ENCODE assay signal across 13 cellular contexts in genomic region chr2:6880200-6880733, GRCh38. TPM values are rescaled to one million over a fixed set of nuclear protein-coding genes. Genes with fewer than 3 reads are reported as not detected.
DNase-seq lines count a peak whose midpoint lies in the region; ATAC-seq and TF ChIP-seq lines count a peak whose summit lies in the region.
"Had no signal": no experiment of that assay in that cellular context is flagged by ENCODE, and none has a peak within 500 bp of the region (broad histone marks: within the 10 kb centered on the region; RNA-seq: fewer than 3 reads in every experiment).

No MANE protein-coding gene starts in this region.

- no peak overlapping the region for H3K4me3 ChIP-seq in NB4 (ENCODE audit: low read depth, low read length)
- no peak overlapping the region for H3K4me3 ChIP-seq in effector memory CD4-positive, alpha-beta T cell (ENCODE audit: insufficient read depth, low read depth, low read length, poor library complexity, severe bottlenecking)
- H3K4me3 ChIP-seq: ovary had no signal

- POLR2A ChIA-PET in activated naive CD8-positive, alpha-beta T cell treated with anti-CD3 and anti-CD28 coated beads, Interleukin-2, amount 10 ng/mL, durations not matched to agents 7 days and 5 days (lab: Charles Lee): interaction anchor here (0.6 to 9.1 kb wide), 9 partner anchors 8 to 1801 kb away, joined by 4 to 557 read pairs (median 26); partner anchors contain the start of gene CMPK2

- peaks cover 5% of the 10 kb centered on the region for H3K36me3 Mint-ChIP-seq in activated naive CD4-positive, alpha-beta T cell treated with anti-CD3 and anti-CD28 coated beads for 36 hours (ENCODE audit: low read depth)
- peaks cover 63% of the 10 kb centered on the region for H3K36me3 Mint-ChIP-seq in activated naive CD8-positive, alpha-beta T cell treated with anti-CD3 and anti-CD28 coated beads, Interleukin-2, amount 10 ng/mL, durations not matched to agents 7 days and 5 days
- H3K36me3 Mint-ChIP-seq in stimulated activated effector memory CD8-positive, alpha-beta T cell treated with anti-CD3 and anti-CD28 coated beads, Interleukin-12 subunit alpha, Interleukin-12 subunit beta, amount 100 ng/mL, for 72 hours: no peaks in the 10 kb centered on the region

- no peaks in the 10 kb centered on the region for H3K36me3 ChIP-seq in effector memory CD4-positive, alpha-beta T cell (ENCODE audit: control insufficient read depth, insufficient read depth, low read length)
- H3K36me3 ChIP-seq: ovary had no signal

- H3K4me1 ChIP-seq in effector memory CD4-positive, alpha-beta T cell (ENCODE audit: control insufficient read depth, insufficient read depth, low read length, poor library complexity, severe bottlenecking): peaks cover 22% of the 10 kb centered on the region

- H3K4me1 Mint-ChIP-seq in activated naive CD4-positive, alpha-beta T cell treated with anti-CD3 and anti-CD28 coated beads for 36 hours (ENCODE audit: low read depth): peaks cover 49% of the 10 kb centered on the region
- H3K4me1 Mint-ChIP-seq in activated naive CD8-positive, alpha-beta T cell treated with anti-CD3 and anti-CD28 coated beads, Interleukin-2, amount 10 ng/mL, durations not matched to agents 7 days and 5 days: peaks cover 58% of the 10 kb centered on the region
- H3K4me1 Mint-ChIP-seq in stimulated activated effector memory CD8-positive, alpha-beta T cell treated with anti-CD3 and anti-CD28 coated beads, Interleukin-12 subunit alpha, Interleukin-12 subunit beta, amount 100 ng/mL, for 72 hours: peaks cover 36% of the 10 kb centered on the region

- peak; percentile 42 for ATAC-seq in activated naive CD8-positive, alpha-beta T cell treated with anti-CD3 and anti-CD28 coated beads, Interleukin-2, amount 10 ng/mL, durations not matched to agents 7 days and 5 days (ENCODE audit: low read depth)
- ATAC-seq in stimulated activated effector memory CD8-positive, alpha-beta T cell treated with anti-CD3 and anti-CD28 coated beads, Interleukin-12 subunit alpha, Interleukin-12 subunit beta, amount 100 ng/mL, for 72 hours: peak; percentile 60
- ATAC-seq: HepG2 had no signal

- H3K27me3 ChIP-seq in effector memory CD4-positive, alpha-beta T cell (replicated peaks; ENCODE audit: control insufficient read depth, insufficient read depth, low read length, poor library complexity, severe bottlenecking): no peaks in the 10 kb centered on the region
- H3K27me3 ChIP-seq: ovary had no signal

- intact Hi-C loops in activated naive CD4-positive, alpha-beta T cell treated with anti-CD3 and anti-CD28 coated beads for 36 hours (cut with micrococcal nuclease): no loop called here

- H3K9me3 ChIP-seq in effector memory CD4-positive, alpha-beta T cell (ENCODE audit: control insufficient read depth, low read length): no peaks in the 10 kb centered on the region
- H3K9me3 ChIP-seq: ovary had no signal

- CTCF ChIA-PET in activated naive CD4-positive, alpha-beta T cell treated with anti-CD3 and anti-CD28 coated beads for 36 hours (lab: Charles Lee): interaction anchor here (1.0 to 5.3 kb wide), 6 partner anchors 14 to 161 kb away, joined by 3 to 54 read pairs (median 4); partner anchors contain the start of genes CMPK2 and RNF144A

- no peaks in the 10 kb centered on the region for H3K9me3 Mint-ChIP-seq in activated naive CD4-positive, alpha-beta T cell treated with anti-CD3 and anti-CD28 coated beads for 36 hours
- H3K9me3 Mint-ChIP-seq in activated naive CD8-positive, alpha-beta T cell treated with anti-CD3 and anti-CD28 coated beads, Interleukin-2, amount 10 ng/mL, durations not matched to agents 7 days and 5 days: no peaks in the 10 kb centered on the region
- no peaks in the 10 kb centered on the region for H3K9me3 Mint-ChIP-seq in stimulated activated effector memory CD8-positive, alpha-beta T cell treated with anti-CD3 and anti-CD28 coated beads, Interleukin-12 subunit alpha, Interleukin-12 subunit beta, amount 100 ng/mL, for 72 hours

- H3K4me3 Mint-ChIP-seq in activated naive CD4-positive, alpha-beta T cell treated with anti-CD3 and anti-CD28 coated beads for 36 hours: peak overlapping the region; percentile 57
- peak overlapping the region; percentile 97 for H3K4me3 Mint-ChIP-seq in activated naive CD8-positive, alpha-beta T cell treated with anti-CD3 and anti-CD28 coated beads, Interleukin-2, amount 10 ng/mL, durations not matched to agents 7 days and 5 days
- H3K4me3 Mint-ChIP-seq in stimulated activated effector memory CD8-positive, alpha-beta T cell treated with anti-CD3 and anti-CD28 coated beads, Interleukin-12 subunit alpha, Interleukin-12 subunit beta, amount 100 ng/mL, for 72 hours: peak overlapping the region; percentile 30

- peak; percentile 33 for DNase-seq in activated naive CD4-positive, alpha-beta T cell treated with anti-CD3 and anti-CD28 coated beads for 36 hours
- no peak for DNase-seq in activated naive CD4-positive, alpha-beta T cell treated with anti-CD3 and anti-CD28 coated beads, Interleukin-2, amount 50 U/mL, for 16 hours
- DNase-seq in NB4 (ENCODE audit: low read depth) (peak; percentile 71), mesenteric fat pad (ENCODE audit: low spot score) (no peak), NCI-H1436 (lab: John Stamatoyannopoulos, UW) (no peak)
- no peak for DNase-seq in activated naive CD8-positive, alpha-beta T cell treated with anti-CD3 and anti-CD28 coated beads, Interleukin-2, amount 10 ng/mL, durations not matched to agents 7 days and 5 days
- no peak for DNase-seq in stimulated activated effector memory CD8-positive, alpha-beta T cell treated with anti-CD3 and anti-CD28 coated beads, Interleukin-12 subunit alpha, Interleukin-12 subunit beta, amount 100 ng/mL, for 72 hours (ENCODE audit: low spot score in 2 of 2)
- DNase-seq in effector memory CD4-positive, alpha-beta T cell: no peak
- DNase-seq: HCEC 1CT; NCI-H2081 treated with DMSO at 0.1 percent for 48 hours; ovary; stimulated activated CD4-positive, alpha-beta T cell treated with anti-CD3 and anti-CD28 coated beads, Interleukin-15, amount 100 ng/mL, for 24 hours had no signal

- peak overlapping the region; percentile 72 for H3K27ac Mint-ChIP-seq in activated naive CD4-positive, alpha-beta T cell treated with anti-CD3 and anti-CD28 coated beads for 36 hours
- peak overlapping the region; percentile 97 for H3K27ac Mint-ChIP-seq in activated naive CD8-positive, alpha-beta T cell treated with anti-CD3 and anti-CD28 coated beads, Interleukin-2, amount 10 ng/mL, durations not matched to agents 7 days and 5 days
- peak overlapping the region; percentile 37 for H3K27ac Mint-ChIP-seq in stimulated activated effector memory CD8-positive, alpha-beta T cell treated with anti-CD3 and anti-CD28 coated beads, Interleukin-12 subunit alpha, Interleukin-12 subunit beta, amount 100 ng/mL, for 72 hours

- no peaks in the 10 kb centered on the region for H3K27me3 Mint-ChIP-seq in activated naive CD4-positive, alpha-beta T cell treated with anti-CD3 and anti-CD28 coated beads for 36 hours (ENCODE audit: low read depth)
- H3K27me3 Mint-ChIP-seq in activated naive CD8-positive, alpha-beta T cell treated with anti-CD3 and anti-CD28 coated beads, Interleukin-2, amount 10 ng/mL, durations not matched to agents 7 days and 5 days: no peaks in the 10 kb centered on the region

- TF ChIP-seq CTCF in NB4 (IDR thresholded peaks at IDR 0.05; ENCODE audit: low read depth, low read length): no peak

- TF ChIP-seq POLR2A in NB4 (IDR thresholded peaks at IDR 0.05; ENCODE audit: extremely low read depth, insufficient read length): no peak

- no peak overlapping the region for H3K27ac ChIP-seq in effector memory CD4-positive, alpha-beta T cell (ENCODE audit: insufficient read depth, low read length, poor library complexity, severe bottlenecking)
- H3K27ac ChIP-seq: ovary had no signal

RNA-seq across cellular contexts. Expression of gene RSAD2, which starts 2.7 kb away (rescaled TPM):
- total RNA-seq in activated naive CD4-positive, alpha-beta T cell treated with anti-CD3 and anti-CD28 coated beads for 36 hours: 1 to 10 TPM; 9.1 to 9.9 TPM
- total RNA-seq in activated naive CD8-positive, alpha-beta T cell treated with anti-CD3 and anti-CD28 coated beads, Interleukin-2, amount 10 ng/mL, durations not matched to agents 7 days and 5 days: 100 to 1,000 TPM; 104 to 105 TPM
- total RNA-seq in mesenteric fat pad: 5.2 TPM

RNA-seq across cellular contexts. Expression of gene CMPK2, which starts 14.6 kb away (rescaled TPM):
- 1 to 10 TPM; 7.2 to 7.7 TPM for total RNA-seq in activated naive CD4-positive, alpha-beta T cell treated with anti-CD3 and anti-CD28 coated beads for 36 hours
- 100 to 1,000 TPM; 102 to 106 TPM for total RNA-seq in activated naive CD8-positive, alpha-beta T cell treated with anti-CD3 and anti-CD28 coated beads, Interleukin-2, amount 10 ng/mL, durations not matched to agents 7 days and 5 days
- total RNA-seq in mesenteric fat pad: 8.7 TPM

RNA-seq across cellular contexts. Expression of gene RNF144A, which starts 36.9 kb away (rescaled TPM):
- total RNA-seq in activated naive CD4-positive, alpha-beta T cell treated with anti-CD3 and anti-CD28 coated beads for 36 hours: 10 to 100 TPM; 49.0 to 50.6 TPM
- total RNA-seq in activated naive CD8-positive, alpha-beta T cell treated with anti-CD3 and anti-CD28 coated beads, Interleukin-2, amount 10 ng/mL, durations not matched to agents 7 days and 5 days: 10 to 100 TPM; 78.7 to 91.1 TPM
- 22.2 TPM for total RNA-seq in mesenteric fat pad

Comparison
In these comparisons a context has a peak if more than half of its experiments do, and no peak if none do; other contexts are left out.
1. DNase-seq: peak in activated naive CD4-positive, alpha-beta T cell treated with anti-CD3 and anti-CD28 coated beads for 36 hours (single experiment) and NB4 (single experiment); none in activated naive CD4-positive, alpha-beta T cell treated with anti-CD3 and anti-CD28 coated beads, Interleukin-2, amount 50 U/mL, for 16 hours (single experiment), activated naive CD8-positive, alpha-beta T cell treated with anti-CD3 and anti-CD28 coated beads, Interleukin-2, amount 10 ng/mL, durations not matched to agents 7 days and 5 days (single experiment), stimulated activated effector memory CD8-positive, alpha-beta T cell treated with anti-CD3 and anti-CD28 coated beads, Interleukin-12 subunit alpha, Interleukin-12 subunit beta, amount 100 ng/mL, for 72 hours (0 of 2), effector memory CD4-positive, alpha-beta T cell (0 of 3), mesenteric fat pad (single experiment) and NCI-H1436 (single experiment).
2. H3K27ac Mint-ChIP-seq: peak in every context shown above with its lines; median percentile 97 in activated naive CD8-positive, alpha-beta T cell treated with anti-CD3 and anti-CD28 coated beads, Interleukin-2, amount 10 ng/mL, durations not matched to agents 7 days and 5 days; 72 in activated naive CD4-positive, alpha-beta T cell treated with anti-CD3 and anti-CD28 coated beads for 36 hours; 37 in stimulated activated effector memory CD8-positive, alpha-beta T cell treated with anti-CD3 and anti-CD28 coated beads, Interleukin-12 subunit alpha, Interleukin-12 subunit beta, amount 100 ng/mL, for 72 hours.
3. H3K4me3 Mint-ChIP-seq: peak in every context shown above with its lines; median percentile 97 in activated naive CD8-positive, alpha-beta T cell treated with anti-CD3 and anti-CD28 coated beads, Interleukin-2, amount 10 ng/mL, durations not matched to agents 7 days and 5 days; 57 in activated naive CD4-positive, alpha-beta T cell treated with anti-CD3 and anti-CD28 coated beads for 36 hours; 30 in stimulated activated effector memory CD8-positive, alpha-beta T cell treated with anti-CD3 and anti-CD28 coated beads, Interleukin-12 subunit alpha, Interleukin-12 subunit beta, amount 100 ng/mL, for 72 hours.
4. RNA of gene RSAD2, which starts 2.7 kb away (total RNA-seq): 104 to 105 TPM in activated naive CD8-positive, alpha-beta T cell treated with anti-CD3 and anti-CD28 coated beads, Interleukin-2, amount 10 ng/mL, durations not matched to agents 7 days and 5 days; 9.1 to 9.9 TPM in activated naive CD4-positive, alpha-beta T cell treated with anti-CD3 and anti-CD28 coated beads for 36 hours and 5.2 TPM in mesenteric fat pad (single experiment); every median in the first group is over 4 times any median in the second.
5. RNA of gene CMPK2, which starts 14.6 kb away (total RNA-seq): 102 to 106 TPM in activated naive CD8-positive, alpha-beta T cell treated with anti-CD3 and anti-CD28 coated beads, Interleukin-2, amount 10 ng/mL, durations not matched to agents 7 days and 5 days; 8.7 TPM in mesenteric fat pad (single experiment) and 7.2 to 7.7 TPM in activated naive CD4-positive, alpha-beta T cell treated with anti-CD3 and anti-CD28 coated beads for 36 hours; every median in the first group is over 10 times any median in the second.